In genomic region chr4:110085131-110085530, GRCh38 we compare ENCODE assay signal across 8 cellular contexts.
DNase-seq lines count a peak whose midpoint lies in the region; ATAC-seq and TF ChIP-seq lines count a peak whose summit lies in the region.

No MANE protein-coding gene starts in this region.

- H3K36me3 Mint-ChIP-seq in CD8-positive, alpha-beta T cell: no peaks in the 10 kb centered on the region
- H3K36me3 Mint-ChIP-seq in endothelial cell (ENCODE audit: low read depth, unreplicated experiment): peaks cover 4% of the 10 kb centered on the region

- H3K4me1 Mint-ChIP-seq in CD8-positive, alpha-beta T cell (ENCODE audit: low read depth): peaks cover 22% of the 10 kb centered on the region
- peaks cover 11% of the 10 kb centered on the region for H3K4me1 Mint-ChIP-seq in endothelial cell (ENCODE audit: unreplicated experiment)

- no peaks in the 10 kb centered on the region for H3K9me3 ChIP-seq in CD8-positive, alpha-beta T cell (ENCODE audit: low read length)

- intact Hi-C loops in CD8-positive, alpha-beta T cell (cut with DNase I, micrococcal nuclease): no loop called here

- H3K36me3 ChIP-seq in CD8-positive, alpha-beta T cell (ENCODE audit: insufficient read depth, low read length): no peaks in the 10 kb centered on the region

- peak overlapping the region; percentile 24 for H3K27ac Mint-ChIP-seq in CD8-positive, alpha-beta T cell
- H3K27ac Mint-ChIP-seq in endothelial cell (ENCODE audit: unreplicated experiment): no peak overlapping the region

- no peak for TF ChIP-seq CTCF in CD8-positive, alpha-beta T cell (IDR thresholded peaks at IDR 0.05)
- no peak for TF ChIP-seq CTCF in endothelial cell (IDR thresholded peaks at IDR 0.05; ENCODE audit: unreplicated experiment)

- peak in 6 of 7 experiments; percentile 14 to 66 (median 28) for DNase-seq in CD8-positive, alpha-beta T cell
- DNase-seq in NCI-H69 (lab: John Stamatoyannopoulos, UW) (peak; percentile 45), endothelial cell (ENCODE audit: low spot score) (peak; percentile 18), T1000 (lab: John Stamatoyannopoulos, UW) (no peak), NK-92 (lab: John Stamatoyannopoulos, UW; ENCODE audit: unreplicated experiment) (no peak), iPS-NIHi11 (ENCODE audit: low spot score) (no peak)

- no peaks in the 10 kb centered on the region for H3K27me3 Mint-ChIP-seq in CD8-positive, alpha-beta T cell (ENCODE audit: low read depth)
- no peaks in the 10 kb centered on the region for H3K27me3 Mint-ChIP-seq in endothelial cell (ENCODE audit: unreplicated experiment)

- ATAC-seq in CD8-positive, alpha-beta T cell: no peak
- ATAC-seq in GM18868 (IDR thresholded peaks at IDR 0.05; ENCODE audit: unreplicated experiment) (peak; percentile 40), GM21825 (IDR thresholded peaks at IDR 0.05; ENCODE audit: unreplicated experiment) (no peak)

- H3K4me1 ChIP-seq in CD8-positive, alpha-beta T cell (ENCODE audit: insufficient read depth, low read length): peaks cover 11% of the 10 kb centered on the region

- H3K4me3 ChIP-seq in CD8-positive, alpha-beta T cell (ENCODE audit: low read depth, low read length): no peak overlapping the region

- H3K9me3 Mint-ChIP-seq in CD8-positive, alpha-beta T cell: no peaks in the 10 kb centered on the region
- no peaks in the 10 kb centered on the region for H3K9me3 Mint-ChIP-seq in endothelial cell (ENCODE audit: unreplicated experiment)

- CTCF ChIA-PET in CD8-positive, alpha-beta T cell (lab: Charles Lee): interaction anchor here (1.6 kb wide), 1 partner anchor 35 kb away, joined by 6 read pairs; no protein-coding TSS in a partner anchor

- no peaks in the 10 kb centered on the region for H3K27me3 ChIP-seq in CD8-positive, alpha-beta T cell (ENCODE audit: insufficient read depth, low read length)

- H3K27ac ChIP-seq in CD8-positive, alpha-beta T cell (ENCODE audit: low read depth, low read length): no peak overlapping the region

- H3K4me3 Mint-ChIP-seq in CD8-positive, alpha-beta T cell: no peak overlapping the region
- H3K4me3 Mint-ChIP-seq in endothelial cell (ENCODE audit: unreplicated experiment): peak overlapping the region; percentile 24

- POLR2A ChIA-PET in CD8-positive, alpha-beta T cell (lab: Charles Lee): no interaction called here

Comparison
In these comparisons a context has a peak if more than half of its experiments do, and no peak if none do; other contexts are left out.
1. DNase-seq: peak in CD8-positive, alpha-beta T cell (6 of 7), NCI-H69 (single experiment) and endothelial cell (single experiment); none in T1000 (single experiment), NK-92 (single experiment) and iPS-NIHi11 (single experiment).